Comparison of ENCODE assay signal across 15 cellular contexts in genomic region chr6:16545382-16545781, GRCh38.
DNase-seq lines count a peak whose midpoint lies in the region; ATAC-seq and TF ChIP-seq lines count a peak whose summit lies in the region.
"Had no signal": no experiment of that assay in that cellular context is flagged by ENCODE, and none has a peak within 500 bp of the region (broad histone marks: within the 10 kb centered on the region; RNA-seq: fewer than 3 reads in every experiment).

No MANE protein-coding gene starts in this region.

- peaks cover 51% of the 10 kb centered on the region for H3K4me1 ChIP-seq in left ventricle myocardium inferior
- peaks cover 0 to 8% of the 10 kb centered on the region in 2 donors for H3K4me1 ChIP-seq in left lung
- peaks cover 40 to 61% of the 10 kb centered on the region in 2 donors for H3K4me1 ChIP-seq in thyroid gland
- H3K4me1 ChIP-seq: Caco-2 had no signal

- TF ChIP-seq CTCF in left ventricle myocardium inferior (IDR thresholded peaks at IDR 0.05; ENCODE audit: borderline replicate concordance) (no peak), left lung (IDR thresholded peaks at IDR 0.05) (no peak), thyroid gland (IDR thresholded peaks at IDR 0.05) (no peak)

- intact Hi-C loops in left ventricle myocardium inferior (cut with micrococcal nuclease) (no loop called here), Right ventricle myocardium inferior (cut with DNase I) (loop anchor here (2.0 to 10.0 kb wide), 2 partner anchors 189 to 215 kb away; partner anchors contain the start of gene ATXN1), left lung (cut with DNase I) (no loop called here), thyroid gland (cut with DNase I) (no loop called here)

- no peaks in the 10 kb centered on the region for H3K9me3 ChIP-seq in left ventricle myocardium inferior (replicated peaks)
- no peaks in the 10 kb centered on the region for H3K9me3 ChIP-seq in left lung
- no peaks in the 10 kb centered on the region for H3K9me3 ChIP-seq in thyroid gland
- H3K9me3 ChIP-seq: Caco-2 had no signal

- 87 to 89% methylated on average over 2 of the region's 2 CpGs for WGBS in thyroid gland, 2 donors

- H3K4me3 ChIP-seq in left ventricle myocardium inferior (no peak overlapping the region), left lung (no peak overlapping the region), thyroid gland (replicated peaks in 1 of 3) (no peak overlapping the region)
- H3K4me3 ChIP-seq: GM23248 had no signal

- H3K36me3 ChIP-seq in left ventricle myocardium inferior (no peaks in the 10 kb centered on the region), left lung (peaks cover 0 to 7% of the 10 kb centered on the region in 2 donors), thyroid gland (no peaks in the 10 kb centered on the region)

- ATAC-seq in Right ventricle myocardium inferior (no peak), left lung (peak; percentile 61)
- ATAC-seq: CD8-positive, alpha-beta T cell had no signal

- TF ChIP-seq POLR2A in thyroid gland (IDR thresholded peaks at IDR 0.05), result no peak

- no peaks in the 10 kb centered on the region for H3K27me3 ChIP-seq in left ventricle myocardium inferior (ENCODE audit: low read depth)
- no peaks in the 10 kb centered on the region for H3K27me3 ChIP-seq in left lung
- H3K27me3 ChIP-seq in thyroid gland, result no peaks in the 10 kb centered on the region

- DNase-seq in left ventricle myocardium inferior (no peak), Right ventricle myocardium inferior (ENCODE audit: missing footprints) (no peak), left lung (no peak), thyroid gland (no peak), NCI-H2081 (lab: John Stamatoyannopoulos, UW) (no peak), C1 segment of cervical spinal cord (lab: John Stamatoyannopoulos, UW) (no peak)
- DNase-seq: Caco-2; CD4-positive, CD25-positive, alpha-beta regulatory T cell; CD8-positive, alpha-beta T cell; DMS153; DND-41; GM23248; H7; HCEC 1CT had no signal

- H3K27ac ChIP-seq in left ventricle myocardium inferior (replicated peaks), result peak overlapping the region; percentile 86
- H3K27ac ChIP-seq in left lung, result no peak overlapping the region
- H3K27ac ChIP-seq in thyroid gland, result peak overlapping the region; percentile 88 to 96 (median 92)
- H3K27ac ChIP-seq: C4-2B, GM23248 had no signal

Comparison
In these comparisons a context has a peak if more than half of its experiments do, and no peak if none do; other contexts are left out.
1. H3K27ac ChIP-seq: peak in left ventricle myocardium inferior (single experiment) and thyroid gland (3 of 3); none in left lung (0 of 2).